In genomic region chr18:22711381-22711717, GRCh38 we compare ENCODE assay signal across 1 cellular context.
TF ChIP-seq lines count a peak whose summit lies in the region.

No MANE protein-coding gene starts in this region.

TF ChIP-seq in endothelial cell of umbilical vein, 7 proteins besides CTCF, POLR2A, EP300 and RAD21 (continued from another document):
- TF ChIP-seq, protein P1, sequence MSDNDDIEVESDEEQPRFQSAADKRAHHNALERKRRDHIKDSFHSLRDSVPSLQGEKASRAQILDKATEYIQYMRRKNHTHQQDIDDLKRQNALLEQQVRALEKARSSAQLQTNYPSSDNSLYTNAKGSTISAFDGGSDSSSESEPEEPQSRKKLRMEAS (IDR thresholded peaks at IDR 0.05; ENCODE audit: insufficient read depth, insufficient read length): no peak
- TF ChIP-seq MYC (IDR thresholded peaks at IDR 0.05; ENCODE audit: low read depth, low read length) (no peak), FOS (IDR thresholded peaks at IDR 0.05; ENCODE audit: borderline replicate concordance, insufficient read depth, low read length) (no peak), GATA2 (IDR thresholded peaks at IDR 0.05; ENCODE audit: insufficient read depth, insufficient read length, low read depth, low read length) (no peak), POLR2AphosphoS5 (IDR thresholded peaks at IDR 0.05; ENCODE audit: insufficient read depth, low read depth, low read length) (no peak)
